ENCODE assay signal across 15 cellular contexts in the genomic region with DNA sequence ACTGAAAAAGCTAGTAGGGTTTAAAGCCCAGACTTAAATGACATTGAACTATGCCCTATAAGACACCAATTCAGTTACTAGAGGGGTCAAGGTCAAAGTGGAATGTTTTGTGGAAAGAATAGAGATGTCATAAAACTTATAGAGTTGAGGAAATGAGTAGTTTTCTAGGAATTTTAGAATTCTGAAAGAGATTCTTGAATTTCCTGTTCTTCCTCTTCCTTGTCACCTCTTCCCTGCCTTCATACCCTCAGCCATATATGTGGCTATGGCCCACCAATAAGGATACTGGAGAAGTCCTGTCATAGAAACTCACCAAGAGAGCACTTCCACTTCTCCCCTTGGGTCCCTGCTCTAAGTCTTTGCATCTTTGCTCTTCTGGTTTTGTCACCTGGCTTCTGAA.
"Had no signal": no experiment of that assay in that cellular context is flagged by ENCODE, and none has a peak within 500 bp of the region (broad histone marks: within the 10 kb centered on the region; RNA-seq: fewer than 3 reads in every experiment).

No MANE protein-coding gene starts in this region.

- ATAC-seq: activated T-cell treated with anti-CD3 and anti-CD28 coated beads, Interleukin-2, amount 50 U/mL, for 4 hours; left lobe of liver; T-helper 17 cell had no signal

- H3K27ac Mint-ChIP-seq: activated naive CD8-positive, alpha-beta T cell treated with anti-CD3 and anti-CD28 coated beads for 36 hours; T-helper 17 cell had no signal

- DNase-seq: activated CD4-positive, alpha-beta T cell treated with anti-CD3 and anti-CD28 coated beads, Interleukin-2, amount 50 U/mL, for 1 hour; activated CD4-positive, CD25-positive, alpha-beta regulatory T cell; activated CD8-positive, alpha-beta memory T cell treated with anti-CD3 and anti-CD28 coated beads, Interleukin-2, amount 10 ng/mL, durations not matched to agents 7 days and 5 days; activated gamma-delta T cell treated with Interleukin-2 at 50 U/mL for 16 hours; activated naive CD8-positive, alpha-beta T cell treated with anti-CD3 and anti-CD28 coated beads for 36 hours; activated T-cell treated with anti-CD3 and anti-CD28 coated beads, Interleukin-2, amount 50 U/mL, for 4 hours; anterior cingulate cortex; foreskin melanocyte; head of caudate nucleus; ovary; stimulated activated CD4-positive, alpha-beta T cell treated with anti-CD3 and anti-CD28 coated beads, Interleukin-4, amount 100 ng/mL, for 4 hours; T-helper 17 cell; thyroid gland had no signal

- H3K4me3 Mint-ChIP-seq: activated CD8-positive, alpha-beta memory T cell treated with anti-CD3 and anti-CD28 coated beads, Interleukin-2, amount 10 ng/mL, durations not matched to agents 7 days and 5 days; activated naive CD8-positive, alpha-beta T cell treated with anti-CD3 and anti-CD28 coated beads for 36 hours; activated T-cell treated with anti-CD3 and anti-CD28 coated beads, Interleukin-2, amount 50 U/mL, for 4 hours; neural crest cell; T-helper 17 cell had no signal

- H3K27me3 Mint-ChIP-seq: activated CD8-positive, alpha-beta memory T cell treated with anti-CD3 and anti-CD28 coated beads, Interleukin-2, amount 10 ng/mL, durations not matched to agents 7 days and 5 days; activated naive CD8-positive, alpha-beta T cell treated with anti-CD3 and anti-CD28 coated beads for 36 hours had no signal
